In the genomic region with DNA sequence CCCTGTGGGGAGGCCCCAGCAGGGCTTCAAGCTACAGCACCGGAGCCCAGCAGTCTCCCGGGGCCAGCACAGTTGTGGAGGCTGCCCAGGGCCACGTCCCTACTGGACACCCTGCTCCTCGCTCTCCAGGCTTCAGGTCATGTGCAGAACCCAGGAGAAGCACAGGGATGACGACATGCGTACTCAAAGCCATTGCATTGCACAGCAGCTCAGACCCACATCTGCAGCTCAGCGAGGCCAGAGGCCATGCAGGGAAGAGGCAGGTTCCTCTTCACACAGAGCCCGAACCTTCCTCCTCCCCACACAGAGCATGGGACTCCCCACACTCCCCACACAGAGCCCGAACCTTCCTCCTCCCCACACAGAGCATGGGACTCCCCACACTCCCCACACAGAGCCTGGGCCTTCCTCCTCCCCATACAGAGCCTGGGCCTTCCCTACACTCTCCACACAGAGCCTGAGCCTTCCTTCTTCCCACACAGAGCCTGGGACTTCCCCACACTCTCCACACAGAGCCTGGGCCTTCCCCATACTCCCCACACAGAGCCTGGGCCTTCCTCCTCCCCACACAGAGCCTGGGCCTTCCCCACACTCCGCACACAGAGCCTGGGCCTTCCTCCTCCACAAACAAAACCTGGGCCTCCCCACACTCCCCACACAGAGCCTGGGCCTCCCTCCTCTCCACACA, we compare ENCODE assay signal across 2 cellular contexts.
A peak's percentile ranks its signal among the peaks of the same experiment; 100 is the strongest.
TF ChIP-seq lines count a peak whose summit lies in the region.

No MANE protein-coding gene starts in this region.

TF ChIP-seq in IMR-90, 13 proteins besides CTCF, POLR2A, EP300 and RAD21:
- TF ChIP-seq RFX5 (IDR thresholded peaks at IDR 0.05; ENCODE audit: low read depth, low read length) (no peak), CEBPB (IDR thresholded peaks at IDR 0.05; ENCODE audit: low read depth, low read length) (no peak), FOS (IDR thresholded peaks at IDR 0.05; ENCODE audit: low read depth, low read length) (no peak), MXI1 (IDR thresholded peaks at IDR 0.05; ENCODE audit: borderline replicate concordance, low read depth, low read length) (no peak), CHD1 (IDR thresholded peaks at IDR 0.05; ENCODE audit: low read depth, low read length) (no peak), NFE2L2 (IDR thresholded peaks at IDR 0.05; ENCODE audit: low read depth, low read length) (no peak)

TF ChIP-seq in GM12878, 131 proteins besides CTCF, POLR2A, EP300 and RAD21:
- TF ChIP-seq KLF5 (IDR thresholded peaks at IDR 0.05; ENCODE audit: partially characterized antibody) (no peak), RUNX3 (IDR thresholded peaks at IDR 0.05; ENCODE audit: low read length) (peak; percentile 4; the same call in 1 of the 2 replicates), BCL11A (IDR thresholded peaks at IDR 0.05; ENCODE audit: low read depth, low read length) (no peak), CBX3 (IDR thresholded peaks at IDR 0.05; ENCODE audit: borderline replicate concordance, low read depth) (no peak), EED (IDR thresholded peaks at IDR 0.05; ENCODE audit: low read depth) (peak; percentile 74), TARDBP (IDR thresholded peaks at IDR 0.05; ENCODE audit: borderline replicate concordance) (no peak), IKZF1 (conservative IDR thresholded peaks at IDR 0.05) (no peak), POU2F2 (IDR thresholded peaks at IDR 0.05; ENCODE audit: borderline replicate concordance, low read depth, low read length) (no peak), YBX1 (IDR thresholded peaks at IDR 0.05) (no peak)
- TF ChIP-seq, protein P1, sequence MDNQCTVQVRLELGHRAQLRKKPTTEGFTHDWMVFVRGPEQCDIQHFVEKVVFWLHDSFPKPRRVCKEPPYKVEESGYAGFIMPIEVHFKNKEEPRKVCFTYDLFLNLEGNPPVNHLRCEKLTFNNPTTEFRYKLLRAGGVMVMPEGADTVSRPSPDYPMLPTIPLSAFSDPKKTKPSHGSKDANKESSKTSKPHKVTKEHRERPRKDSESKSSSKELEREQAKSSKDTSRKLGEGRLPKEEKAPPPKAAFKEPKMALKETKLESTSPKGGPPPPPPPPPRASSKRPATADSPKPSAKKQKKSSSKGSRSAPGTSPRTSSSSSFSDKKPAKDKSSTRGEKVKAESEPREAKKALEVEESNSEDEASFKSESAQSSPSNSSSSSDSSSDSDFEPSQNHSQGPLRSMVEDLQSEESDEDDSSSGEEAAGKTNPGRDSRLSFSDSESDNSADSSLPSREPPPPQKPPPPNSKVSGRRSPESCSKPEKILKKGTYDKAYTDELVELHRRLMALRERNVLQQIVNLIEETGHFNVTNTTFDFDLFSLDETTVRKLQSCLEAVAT (IDR thresholded peaks at IDR 0.05): no peak
